Comparison of ENCODE assay signal across 8 cellular contexts in genomic region chr1:3772027-3772714, GRCh38. TPM values are rescaled to one million over a fixed set of nuclear protein-coding genes. Genes with fewer than 3 reads are reported as not detected.
A peak's percentile ranks its signal among the peaks of the same experiment; 100 is the strongest.
DNase-seq lines count a peak whose midpoint lies in the region; ATAC-seq and TF ChIP-seq lines count a peak whose summit lies in the region.

No MANE protein-coding gene starts in this region.

- H3K9me3 ChIP-seq in H9 (ENCODE audit: control insufficient read depth, low read depth, low read length) (no peaks in the 10 kb centered on the region), WERI-Rb-1 (ENCODE audit: severe bottlenecking) (no peaks in the 10 kb centered on the region), breast epithelium (no peaks in the 10 kb centered on the region)

- H2BK15ac ChIP-seq in H9 (ENCODE audit: low read depth, low read length), result no peak overlapping the region

- no peak for TF ChIP-seq CTCF in H9 (conservative IDR thresholded peaks at IDR 0.05)
- TF ChIP-seq CTCF in WERI-Rb-1 (IDR thresholded peaks at IDR 0.05; ENCODE audit: low read depth, low read length), result no peak
- TF ChIP-seq CTCF in breast epithelium (IDR thresholded peaks at IDR 0.05), result no peak

- H3K56ac ChIP-seq in H9 (ENCODE audit: insufficient read length, low read depth, low read length), result no peak overlapping the region

- H4K91ac ChIP-seq in H9 (ENCODE audit: insufficient read length, low read depth, low read length), result no peak overlapping the region

- H3T11ph ChIP-seq in H9 (ENCODE audit: low read length), result no peak overlapping the region

- H3K4me3 Mint-ChIP-seq in H9 (peak overlapping the region; percentile 62 to 80), immature natural killer cell (peak overlapping the region; percentile 54 to 70 (median 65))

- H2BK12ac ChIP-seq in H9 (ENCODE audit: insufficient read length, low read depth, low read length), result no peak overlapping the region

- no peak overlapping the region for H2AK5ac ChIP-seq in H9 (ENCODE audit: insufficient read length, low read length)

- ATAC-seq in HG02870 (IDR thresholded peaks at IDR 0.05; ENCODE audit: unreplicated experiment), result no peak

- H3K9me3 Mint-ChIP-seq in H9 (peaks cover 5 to 14% of the 10 kb centered on the region in 2 experiments; a peak in 4 of 5 replicates), immature natural killer cell (no peaks in the 10 kb centered on the region)

- H3K36me3 ChIP-seq in WERI-Rb-1 (no peaks in the 10 kb centered on the region), breast epithelium (no peaks in the 10 kb centered on the region)

- no peak overlapping the region; the same call in 1 of the 2 replicates for H3K14ac ChIP-seq in H9 (ENCODE audit: insufficient read depth, low read length)

- no peak overlapping the region for H3K23ac ChIP-seq in H9 (ENCODE audit: insufficient read length, low read depth, low read length)

- no peaks in the 10 kb centered on the region for H3K79me2 ChIP-seq in H9 (ENCODE audit: insufficient read depth, low read length)

- H3K4ac ChIP-seq in H9 (ENCODE audit: low read depth, low read length), result no peak overlapping the region

- no peaks in the 10 kb centered on the region; the same call in 1 of the 2 replicates for H3K4me1 ChIP-seq in H9 (ENCODE audit: insufficient read depth, low read length)
- H3K4me1 ChIP-seq in breast epithelium, result peaks cover 10 to 15% of the 10 kb centered on the region in 2 donors

- no peak overlapping the region for H3K9ac ChIP-seq in H9 (ENCODE audit: extremely low read depth, insufficient read length, low read length)

- H3K4me3 ChIP-seq in WERI-Rb-1 (ENCODE audit: low read depth, low read length) (peak overlapping the region; percentile 55), breast epithelium (peak overlapping the region; percentile 51 to 97 (median 83))

- peaks cover 11% of the 10 kb centered on the region for H3K23me2 ChIP-seq in H9 (ENCODE audit: insufficient read length, low read depth, low read length, poor library complexity, severe bottlenecking)

- no peaks in the 10 kb centered on the region for H3K27me3 ChIP-seq in H9 (ENCODE audit: insufficient read depth, low read length)
- H3K27me3 ChIP-seq in WERI-Rb-1 (ENCODE audit: insufficient read depth, low read depth, severe bottlenecking), result no peaks in the 10 kb centered on the region
- H3K27me3 ChIP-seq in breast epithelium, result no peaks in the 10 kb centered on the region

- peaks cover 22% of the 10 kb centered on the region for H3K27me3 Mint-ChIP-seq in H9 (ENCODE audit: low read depth)
- H3K27me3 Mint-ChIP-seq in immature natural killer cell (ENCODE audit: low read depth in 3 of 3), result peaks cover 0 to 6% (median 2%) of the 10 kb centered on the region in 3 donors

- no peak overlapping the region for H4K5ac ChIP-seq in H9 (ENCODE audit: insufficient read length, low read depth, low read length)

- TF ChIP-seq POLR2A in breast epithelium (IDR thresholded peaks at IDR 0.05), result peak; percentile 13

- intact Hi-C loops in breast epithelium (cut with DNase I; ENCODE audit: low total_unique reads), result no loop called here

- H4K8ac ChIP-seq in H9 (replicated peaks; ENCODE audit: insufficient read length, low read depth, low read length), result no peak overlapping the region

- no peak overlapping the region for H3K27ac Mint-ChIP-seq in H9
- no peak overlapping the region for H3K27ac Mint-ChIP-seq in immature natural killer cell

- peak overlapping the region; percentile 46 for H3K4me2 ChIP-seq in H9 (ENCODE audit: insufficient read depth, insufficient read length, low read length)

- no peak overlapping the region for H2BK120ac ChIP-seq in H9 (ENCODE audit: low read depth, low read length, poor library complexity, severe bottlenecking)

- no peak overlapping the region for H2BK5ac ChIP-seq in H9 (ENCODE audit: insufficient read length, low read length)

- peaks cover 19 to 31% of the 10 kb centered on the region in 2 experiments for H3K4me1 Mint-ChIP-seq in H9
- H3K4me1 Mint-ChIP-seq in immature natural killer cell, result peaks cover 0 to 12% of the 10 kb centered on the region in 2 donors

- H3K18ac ChIP-seq in H9 (ENCODE audit: insufficient read length, low read depth, low read length), result no peak overlapping the region

- H3K79me1 ChIP-seq in H9 (ENCODE audit: insufficient read depth, low read depth, low read length, poor library complexity, severe bottlenecking), result no peaks in the 10 kb centered on the region

- H3K27ac ChIP-seq in H9 (ENCODE audit: insufficient read length, low read depth, low read length) (no peak overlapping the region), WERI-Rb-1 (peak overlapping the region; percentile 47; the same call in 1 of the 2 replicates), breast epithelium (peak overlapping the region; percentile 83 to 97)

- no peak overlapping the region for H2BK20ac ChIP-seq in H9 (ENCODE audit: low read depth, low read length, poor library complexity, severe bottlenecking)

- H4K20me1 ChIP-seq in H9 (ENCODE audit: control insufficient read depth, insufficient read depth, insufficient read length), result no peaks in the 10 kb centered on the region

- DNase-seq in Daoy (ENCODE audit: low read depth), result peak; percentile 87
- DNase-seq in H9, result peak; percentile 98
- peak; percentile 84 for DNase-seq in NCI-H1105 (lab: John Stamatoyannopoulos, UW)
- DNase-seq in WERI-Rb-1, result peak; percentile 97
- peak; percentile 88 to 93 for DNase-seq in breast epithelium (ENCODE audit: low spot score in 2 of 2)
- peak; percentile 84 to 90 (median 88) for DNase-seq in immature natural killer cell
- peak; percentile 71 to 74 for DNase-seq in stimulated activated CD4-positive, alpha-beta T cell treated with anti-CD3 and anti-CD28 coated beads, Interleukin-15, amount 100 ng/mL, for 1 hour (ENCODE audit: low read depth in 1 of 2, low spot score in 1 of 2)

- H3K36me3 Mint-ChIP-seq in H9 (ENCODE audit: insufficient read depth in 1 of 3, low read depth in 3 of 3) (peaks cover 2 to 15% (median 5%) of the 10 kb centered on the region in 3 experiments; a peak in 4 of 7 replicates), immature natural killer cell (no peaks in the 10 kb centered on the region)

- no CpG with 5 or more reads among the region's 61 CpGs for WGBS in H9 (ENCODE audit: extremely low coverage, insufficient read length, low lambda C conversion rate)

- no peak overlapping the region for H2AFZ ChIP-seq in H9 (ENCODE audit: low read length)

RNA-seq across cellular contexts. Expression of gene SMIM1, which starts 0.4 kb away (rescaled TPM):
- total RNA-seq in Daoy (2014; rRNA removed; shearing (Covaris generic)), result not detected in 2 replicates
- total RNA-seq in H9 (2021) (5.3 and 7.3 TPM in 2 replicates), breast epithelium (1 to 10 TPM; 1.3 to 4.7 (median 4.6) TPM)
- under 1 TPM in 1 of 3 donors, not detected in 2; 0.96 TPM for polyA plus RNA-seq in immature natural killer cell

RNA-seq across cellular contexts. Expression of gene CCDC27, which starts 19.9 kb away (rescaled TPM):
- total RNA-seq in Daoy (2014; rRNA removed; shearing (Covaris generic)), result not detected in 2 replicates
- total RNA-seq in H9 (2021) (not detected in 2 replicates), breast epithelium (not detected)
- not detected for polyA plus RNA-seq in immature natural killer cell

RNA-seq across cellular contexts. Expression of gene LRRC47, which starts 24.1 kb away (rescaled TPM):
- total RNA-seq in Daoy (2014; rRNA removed; shearing (Covaris generic)), result 60.2 and 62.6 TPM in 2 replicates
- total RNA-seq in H9 (2021) (65.1 and 72.8 TPM in 2 replicates), breast epithelium (10 to 100 TPM; 31.5 to 34.2 (median 34.2) TPM)
- polyA plus RNA-seq in immature natural killer cell, result 10 to 100 TPM; 19.3 to 28.3 (median 27.7) TPM
